In the genomic region with DNA sequence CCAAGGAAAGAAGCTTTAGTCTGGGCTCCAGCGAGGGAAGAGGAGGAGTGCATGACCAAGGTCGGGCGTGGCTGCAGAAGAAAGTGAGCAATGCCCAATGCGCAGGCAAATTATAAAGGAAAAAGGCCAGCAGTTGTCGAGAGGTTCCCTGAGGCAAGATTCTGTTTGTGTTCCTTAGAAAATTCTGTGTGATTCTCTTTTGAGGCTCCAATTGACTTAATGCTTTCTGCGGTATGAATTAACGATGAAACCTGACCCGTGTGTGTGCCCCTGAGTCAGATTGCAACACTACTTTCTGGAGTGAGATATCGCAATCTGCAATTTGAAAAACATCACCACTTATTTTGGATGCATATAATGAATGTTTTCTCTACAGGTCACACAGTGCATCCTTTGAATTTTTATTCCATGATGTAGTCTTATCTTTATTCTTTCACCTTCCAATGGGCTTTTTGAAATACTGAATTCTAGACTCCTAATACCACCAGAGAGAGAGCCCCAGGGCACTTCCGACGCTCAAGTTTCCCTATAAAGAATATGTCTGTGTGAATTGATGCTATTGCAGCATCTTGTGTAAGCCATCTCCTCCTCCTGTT, we compare ENCODE assay signal across 1 cellular context.
A peak's percentile ranks its signal among the peaks of the same experiment; 100 is the strongest.
TF ChIP-seq lines count a peak whose summit lies in the region.

No MANE protein-coding gene starts in this region.

TF ChIP-seq in HEK293, 187 proteins besides CTCF, POLR2A, EP300 and RAD21 (continued from another document and continues in another):
- TF ChIP-seq ZNF433 (tag by site-specific recombination; IDR thresholded peaks at IDR 0.05; ENCODE audit: low read depth) (no peak), ZNF610 (tag by site-specific recombination; IDR thresholded peaks at IDR 0.05; ENCODE audit: borderline replicate concordance) (peak; percentile 82; the same call in 1 of the 2 replicates), ZNF211 (tag by site-specific recombination; IDR thresholded peaks at IDR 0.05; ENCODE audit: low read depth) (no peak), GLIS2 (tag by site-specific recombination; IDR thresholded peaks at IDR 0.05) (no peak), ZFP69B (tag by site-specific recombination; IDR thresholded peaks at IDR 0.05) (peak; percentile 57; the same call in 1 of the 2 replicates), WT1 (tag by site-specific recombination; IDR thresholded peaks at IDR 0.05) (peak; percentile 68), ZNF184 (tag by site-specific recombination; IDR thresholded peaks at IDR 0.05) (no peak), ZNF112 (tag by site-specific recombination; IDR thresholded peaks at IDR 0.05) (no peak), GFI1B (tag by site-specific recombination; IDR thresholded peaks at IDR 0.05) (no peak; the same call in 1 of the 2 replicates), ZNF274 (IDR thresholded peaks at IDR 0.05; ENCODE audit: low read length) (no peak), ZNF274 (tag by site-specific recombination; IDR thresholded peaks at IDR 0.05; ENCODE audit: borderline replicate concordance) (no peak), ZNF830 (tag by site-specific recombination; IDR thresholded peaks at IDR 0.05; ENCODE audit: low read depth) (no peak), ZNF366 (tag by site-specific recombination; conservative IDR thresholded peaks at IDR 0.05) (peak; percentile 81), ZNF785 (tag by site-specific recombination; IDR thresholded peaks at IDR 0.05) (no peak), SCRT2 (tag by site-specific recombination; IDR thresholded peaks at IDR 0.05) (peak; percentile 84), GLI2 (tag by site-specific recombination; IDR thresholded peaks at IDR 0.05; ENCODE audit: borderline replicate concordance, low read depth) (0 out of 2 replicates have a peak, but pooled peaks have one; percentile 26), ZNF223 (tag by site-specific recombination; IDR thresholded peaks at IDR 0.05) (no peak), ZNF404 (tag by site-specific recombination; IDR thresholded peaks at IDR 0.05) (no peak), ZNF558 (tag by site-specific recombination; IDR thresholded peaks at IDR 0.05) (no peak; the same call in 1 of the 2 replicates), ZNF521 (tag by site-specific recombination; IDR thresholded peaks at IDR 0.05) (no peak), IKZF3 (tag by site-specific recombination; IDR thresholded peaks at IDR 0.05) (peak; percentile 89), ZNF660 (tag by site-specific recombination; IDR thresholded peaks at IDR 0.05) (peak; percentile 61; the same call in 1 of the 2 replicates), ZEB2 (tag by site-specific recombination; IDR thresholded peaks at IDR 0.05) (peak; percentile 96), ZNF600 (tag by site-specific recombination; IDR thresholded peaks at IDR 0.05) (no peak)
- TF ChIP-seq, protein P1, sequence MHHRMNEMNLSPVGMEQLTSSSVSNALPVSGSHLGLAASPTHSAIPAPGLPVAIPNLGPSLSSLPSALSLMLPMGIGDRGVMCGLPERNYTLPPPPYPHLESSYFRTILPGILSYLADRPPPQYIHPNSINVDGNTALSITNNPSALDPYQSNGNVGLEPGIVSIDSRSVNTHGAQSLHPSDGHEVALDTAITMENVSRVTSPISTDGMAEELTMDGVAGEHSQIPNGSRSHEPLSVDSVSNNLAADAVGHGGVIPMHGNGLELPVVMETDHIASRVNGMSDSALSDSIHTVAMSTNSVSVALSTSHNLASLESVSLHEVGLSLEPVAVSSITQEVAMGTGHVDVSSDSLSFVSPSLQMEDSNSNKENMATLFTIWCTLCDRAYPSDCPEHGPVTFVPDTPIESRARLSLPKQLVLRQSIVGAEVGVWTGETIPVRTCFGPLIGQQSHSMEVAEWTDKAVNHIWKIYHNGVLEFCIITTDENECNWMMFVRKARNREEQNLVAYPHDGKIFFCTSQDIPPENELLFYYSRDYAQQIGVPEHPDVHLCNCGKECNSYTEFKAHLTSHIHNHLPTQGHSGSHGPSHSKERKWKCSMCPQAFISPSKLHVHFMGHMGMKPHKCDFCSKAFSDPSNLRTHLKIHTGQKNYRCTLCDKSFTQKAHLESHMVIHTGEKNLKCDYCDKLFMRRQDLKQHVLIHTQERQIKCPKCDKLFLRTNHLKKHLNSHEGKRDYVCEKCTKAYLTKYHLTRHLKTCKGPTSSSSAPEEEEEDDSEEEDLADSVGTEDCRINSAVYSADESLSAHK (tag by site-specific recombination; IDR thresholded peaks at IDR 0.05): peak; percentile 60; the same call in 1 of the 2 replicates
- TF ChIP-seq, protein P2, sequence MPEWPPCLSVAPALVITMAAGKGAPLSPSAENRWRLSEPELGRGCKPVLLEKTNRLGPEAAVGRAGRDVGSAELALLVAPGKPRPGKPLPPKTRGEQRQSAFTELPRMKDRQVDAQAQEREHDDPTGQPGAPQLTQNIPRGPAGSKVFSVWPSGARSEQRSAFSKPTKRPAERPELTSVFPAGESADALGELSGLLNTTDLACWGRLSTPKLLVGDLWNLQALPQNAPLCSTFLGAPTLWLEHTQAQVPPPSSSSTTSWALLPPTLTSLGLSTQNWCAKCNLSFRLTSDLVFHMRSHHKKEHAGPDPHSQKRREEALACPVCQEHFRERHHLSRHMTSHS (tag by site-specific recombination; IDR thresholded peaks at IDR 0.05): peak; percentile 57; the same call in 1 of the 2 replicates
- TF ChIP-seq, protein P3, sequence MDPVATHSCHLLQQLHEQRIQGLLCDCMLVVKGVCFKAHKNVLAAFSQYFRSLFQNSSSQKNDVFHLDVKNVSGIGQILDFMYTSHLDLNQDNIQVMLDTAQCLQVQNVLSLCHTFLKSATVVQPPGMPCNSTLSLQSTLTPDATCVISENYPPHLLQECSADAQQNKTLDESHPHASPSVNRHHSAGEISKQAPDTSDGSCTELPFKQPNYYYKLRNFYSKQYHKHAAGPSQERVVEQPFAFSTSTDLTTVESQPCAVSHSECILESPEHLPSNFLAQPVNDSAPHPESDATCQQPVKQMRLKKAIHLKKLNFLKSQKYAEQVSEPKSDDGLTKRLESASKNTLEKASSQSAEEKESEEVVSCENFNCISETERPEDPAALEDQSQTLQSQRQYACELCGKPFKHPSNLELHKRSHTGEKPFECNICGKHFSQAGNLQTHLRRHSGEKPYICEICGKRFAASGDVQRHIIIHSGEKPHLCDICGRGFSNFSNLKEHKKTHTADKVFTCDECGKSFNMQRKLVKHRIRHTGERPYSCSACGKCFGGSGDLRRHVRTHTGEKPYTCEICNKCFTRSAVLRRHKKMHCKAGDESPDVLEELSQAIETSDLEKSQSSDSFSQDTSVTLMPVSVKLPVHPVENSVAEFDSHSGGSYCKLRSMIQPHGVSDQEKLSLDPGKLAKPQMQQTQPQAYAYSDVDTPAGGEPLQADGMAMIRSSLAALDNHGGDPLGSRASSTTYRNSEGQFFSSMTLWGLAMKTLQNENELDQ (tag by site-specific recombination; IDR thresholded peaks at IDR 0.05; ENCODE audit: low read depth): no peak
- TF ChIP-seq, protein P4, sequence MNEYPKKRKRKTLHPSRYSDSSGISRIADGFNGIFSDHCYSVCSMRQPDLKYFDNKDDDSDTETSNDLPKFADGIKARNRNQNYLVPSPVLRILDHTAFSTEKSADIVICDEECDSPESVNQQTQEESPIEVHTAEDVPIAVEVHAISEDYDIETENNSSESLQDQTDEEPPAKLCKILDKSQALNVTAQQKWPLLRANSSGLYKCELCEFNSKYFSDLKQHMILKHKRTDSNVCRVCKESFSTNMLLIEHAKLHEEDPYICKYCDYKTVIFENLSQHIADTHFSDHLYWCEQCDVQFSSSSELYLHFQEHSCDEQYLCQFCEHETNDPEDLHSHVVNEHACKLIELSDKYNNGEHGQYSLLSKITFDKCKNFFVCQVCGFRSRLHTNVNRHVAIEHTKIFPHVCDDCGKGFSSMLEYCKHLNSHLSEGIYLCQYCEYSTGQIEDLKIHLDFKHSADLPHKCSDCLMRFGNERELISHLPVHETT (tag by site-specific recombination; IDR thresholded peaks at IDR 0.05): peak; percentile 87
- TF ChIP-seq, protein P5, sequence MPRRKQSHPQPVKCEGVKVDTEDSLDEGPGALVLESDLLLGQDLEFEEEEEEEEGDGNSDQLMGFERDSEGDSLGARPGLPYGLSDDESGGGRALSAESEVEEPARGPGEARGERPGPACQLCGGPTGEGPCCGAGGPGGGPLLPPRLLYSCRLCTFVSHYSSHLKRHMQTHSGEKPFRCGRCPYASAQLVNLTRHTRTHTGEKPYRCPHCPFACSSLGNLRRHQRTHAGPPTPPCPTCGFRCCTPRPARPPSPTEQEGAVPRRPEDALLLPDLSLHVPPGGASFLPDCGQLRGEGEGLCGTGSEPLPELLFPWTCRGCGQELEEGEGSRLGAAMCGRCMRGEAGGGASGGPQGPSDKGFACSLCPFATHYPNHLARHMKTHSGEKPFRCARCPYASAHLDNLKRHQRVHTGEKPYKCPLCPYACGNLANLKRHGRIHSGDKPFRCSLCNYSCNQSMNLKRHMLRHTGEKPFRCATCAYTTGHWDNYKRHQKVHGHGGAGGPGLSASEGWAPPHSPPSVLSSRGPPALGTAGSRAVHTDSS (tag by site-specific recombination; IDR thresholded peaks at IDR 0.05): peak; percentile 28; the same call in 1 of the 2 replicates
- TF ChIP-seq, protein P6, sequence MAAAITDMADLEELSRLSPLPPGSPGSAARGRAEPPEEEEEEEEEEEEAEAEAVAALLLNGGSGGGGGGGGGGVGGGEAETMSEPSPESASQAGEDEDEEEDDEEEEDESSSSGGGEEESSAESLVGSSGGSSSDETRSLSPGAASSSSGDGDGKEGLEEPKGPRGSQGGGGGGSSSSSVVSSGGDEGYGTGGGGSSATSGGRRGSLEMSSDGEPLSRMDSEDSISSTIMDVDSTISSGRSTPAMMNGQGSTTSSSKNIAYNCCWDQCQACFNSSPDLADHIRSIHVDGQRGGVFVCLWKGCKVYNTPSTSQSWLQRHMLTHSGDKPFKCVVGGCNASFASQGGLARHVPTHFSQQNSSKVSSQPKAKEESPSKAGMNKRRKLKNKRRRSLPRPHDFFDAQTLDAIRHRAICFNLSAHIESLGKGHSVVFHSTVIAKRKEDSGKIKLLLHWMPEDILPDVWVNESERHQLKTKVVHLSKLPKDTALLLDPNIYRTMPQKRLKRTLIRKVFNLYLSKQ (tag by site-specific recombination; IDR thresholded peaks at IDR 0.05; ENCODE audit: borderline replicate concordance): no peak
- TF ChIP-seq, protein P7, sequence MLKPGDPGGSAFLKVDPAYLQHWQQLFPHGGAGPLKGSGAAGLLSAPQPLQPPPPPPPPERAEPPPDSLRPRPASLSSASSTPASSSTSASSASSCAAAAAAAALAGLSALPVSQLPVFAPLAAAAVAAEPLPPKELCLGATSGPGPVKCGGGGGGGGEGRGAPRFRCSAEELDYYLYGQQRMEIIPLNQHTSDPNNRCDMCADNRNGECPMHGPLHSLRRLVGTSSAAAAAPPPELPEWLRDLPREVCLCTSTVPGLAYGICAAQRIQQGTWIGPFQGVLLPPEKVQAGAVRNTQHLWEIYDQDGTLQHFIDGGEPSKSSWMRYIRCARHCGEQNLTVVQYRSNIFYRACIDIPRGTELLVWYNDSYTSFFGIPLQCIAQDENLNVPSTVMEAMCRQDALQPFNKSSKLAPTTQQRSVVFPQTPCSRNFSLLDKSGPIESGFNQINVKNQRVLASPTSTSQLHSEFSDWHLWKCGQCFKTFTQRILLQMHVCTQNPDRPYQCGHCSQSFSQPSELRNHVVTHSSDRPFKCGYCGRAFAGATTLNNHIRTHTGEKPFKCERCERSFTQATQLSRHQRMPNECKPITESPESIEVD (tag by site-specific recombination; IDR thresholded peaks at IDR 0.05): peak; percentile 98
- TF ChIP-seq, protein P8, sequence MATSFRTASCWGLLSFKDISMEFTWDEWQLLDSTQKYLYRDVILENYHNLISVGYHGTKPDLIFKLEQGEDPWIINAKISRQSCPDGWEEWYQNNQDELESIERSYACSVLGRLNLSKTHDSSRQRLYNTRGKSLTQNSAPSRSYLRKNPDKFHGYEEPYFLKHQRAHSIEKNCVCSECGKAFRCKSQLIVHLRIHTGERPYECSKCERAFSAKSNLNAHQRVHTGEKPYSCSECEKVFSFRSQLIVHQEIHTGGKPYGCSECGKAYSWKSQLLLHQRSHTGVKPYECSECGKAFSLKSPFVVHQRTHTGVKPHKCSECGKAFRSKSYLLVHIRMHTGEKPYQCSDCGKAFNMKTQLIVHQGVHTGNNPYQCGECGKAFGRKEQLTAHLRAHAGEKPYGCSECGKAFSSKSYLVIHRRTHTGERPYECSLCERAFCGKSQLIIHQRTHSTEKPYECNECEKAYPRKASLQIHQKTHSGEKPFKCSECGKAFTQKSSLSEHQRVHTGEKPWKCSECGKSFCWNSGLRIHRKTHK (tag by site-specific recombination; IDR thresholded peaks at IDR 0.05): no peak
- TF ChIP-seq, protein P9, sequence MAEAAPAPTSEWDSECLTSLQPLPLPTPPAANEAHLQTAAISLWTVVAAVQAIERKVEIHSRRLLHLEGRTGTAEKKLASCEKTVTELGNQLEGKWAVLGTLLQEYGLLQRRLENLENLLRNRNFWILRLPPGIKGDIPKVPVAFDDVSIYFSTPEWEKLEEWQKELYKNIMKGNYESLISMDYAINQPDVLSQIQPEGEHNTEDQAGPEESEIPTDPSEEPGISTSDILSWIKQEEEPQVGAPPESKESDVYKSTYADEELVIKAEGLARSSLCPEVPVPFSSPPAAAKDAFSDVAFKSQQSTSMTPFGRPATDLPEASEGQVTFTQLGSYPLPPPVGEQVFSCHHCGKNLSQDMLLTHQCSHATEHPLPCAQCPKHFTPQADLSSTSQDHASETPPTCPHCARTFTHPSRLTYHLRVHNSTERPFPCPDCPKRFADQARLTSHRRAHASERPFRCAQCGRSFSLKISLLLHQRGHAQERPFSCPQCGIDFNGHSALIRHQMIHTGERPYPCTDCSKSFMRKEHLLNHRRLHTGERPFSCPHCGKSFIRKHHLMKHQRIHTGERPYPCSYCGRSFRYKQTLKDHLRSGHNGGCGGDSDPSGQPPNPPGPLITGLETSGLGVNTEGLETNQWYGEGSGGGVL (tag by site-specific recombination; IDR thresholded peaks at IDR 0.05): peak; percentile 35; the same call in 1 of the 2 replicates
- TF ChIP-seq, protein P10, sequence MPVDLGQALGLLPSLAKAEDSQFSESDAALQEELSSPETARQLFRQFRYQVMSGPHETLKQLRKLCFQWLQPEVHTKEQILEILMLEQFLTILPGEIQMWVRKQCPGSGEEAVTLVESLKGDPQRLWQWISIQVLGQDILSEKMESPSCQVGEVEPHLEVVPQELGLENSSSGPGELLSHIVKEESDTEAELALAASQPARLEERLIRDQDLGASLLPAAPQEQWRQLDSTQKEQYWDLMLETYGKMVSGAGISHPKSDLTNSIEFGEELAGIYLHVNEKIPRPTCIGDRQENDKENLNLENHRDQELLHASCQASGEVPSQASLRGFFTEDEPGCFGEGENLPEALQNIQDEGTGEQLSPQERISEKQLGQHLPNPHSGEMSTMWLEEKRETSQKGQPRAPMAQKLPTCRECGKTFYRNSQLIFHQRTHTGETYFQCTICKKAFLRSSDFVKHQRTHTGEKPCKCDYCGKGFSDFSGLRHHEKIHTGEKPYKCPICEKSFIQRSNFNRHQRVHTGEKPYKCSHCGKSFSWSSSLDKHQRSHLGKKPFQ (tag by site-specific recombination; IDR thresholded peaks at IDR 0.05): peak; percentile 94
